ENCODE assay signal across 1 cellular context in the genomic region with DNA sequence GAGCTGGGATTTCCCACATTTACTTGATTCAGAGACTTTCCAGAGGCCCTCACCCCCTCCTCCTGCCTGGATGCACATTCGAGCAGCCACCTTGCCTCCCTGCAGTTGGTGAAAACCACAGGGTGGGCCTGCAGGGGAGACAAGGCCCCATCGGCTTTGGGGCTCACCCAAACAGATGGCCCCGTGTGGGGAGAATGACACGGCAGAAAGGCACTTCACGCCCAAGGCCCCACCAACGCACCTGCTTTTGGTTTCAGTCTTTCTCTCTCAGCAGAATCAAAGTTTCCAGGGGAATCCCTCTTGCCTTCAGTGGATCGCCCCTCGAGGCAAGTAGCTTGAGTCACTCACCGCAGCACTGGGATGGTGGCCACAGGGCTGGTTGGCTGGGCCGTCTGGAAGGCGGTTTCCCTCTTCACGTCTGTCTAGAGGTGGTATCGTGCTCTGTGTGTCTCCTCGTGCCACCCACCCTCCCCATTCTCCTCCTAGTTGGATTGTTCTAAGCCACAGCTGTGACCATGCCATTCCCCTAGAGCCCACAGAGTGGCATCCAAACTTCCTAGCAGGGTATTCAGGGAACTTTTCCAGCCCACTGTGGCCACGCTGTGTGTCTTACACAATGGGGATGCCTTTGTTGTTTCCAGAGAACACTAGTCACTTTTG.
TF ChIP-seq lines count a peak whose summit lies in the region.

No MANE protein-coding gene starts in this region.

TF ChIP-seq in HepG2, 621 proteins besides CTCF, POLR2A, EP300 and RAD21:
- TF ChIP-seq SP140L (CRISPR knock-in tag; IDR thresholded peaks at IDR 0.05; ENCODE audit: borderline replicate concordance) = no peak
- no peak for TF ChIP-seq MTF2 (CRISPR knock-in tag; IDR thresholded peaks at IDR 0.05; ENCODE audit: borderline replicate concordance)
- TF ChIP-seq ZNF17 (CRISPR knock-in tag; IDR thresholded peaks at IDR 0.05) = no peak
- TF ChIP-seq, protein P1, sequence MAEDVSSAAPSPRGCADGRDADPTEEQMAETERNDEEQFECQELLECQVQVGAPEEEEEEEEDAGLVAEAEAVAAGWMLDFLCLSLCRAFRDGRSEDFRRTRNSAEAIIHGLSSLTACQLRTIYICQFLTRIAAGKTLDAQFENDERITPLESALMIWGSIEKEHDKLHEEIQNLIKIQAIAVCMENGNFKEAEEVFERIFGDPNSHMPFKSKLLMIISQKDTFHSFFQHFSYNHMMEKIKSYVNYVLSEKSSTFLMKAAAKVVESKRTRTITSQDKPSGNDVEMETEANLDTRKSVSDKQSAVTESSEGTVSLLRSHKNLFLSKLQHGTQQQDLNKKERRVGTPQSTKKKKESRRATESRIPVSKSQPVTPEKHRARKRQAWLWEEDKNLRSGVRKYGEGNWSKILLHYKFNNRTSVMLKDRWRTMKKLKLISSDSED (CRISPR knock-in tag; IDR thresholded peaks at IDR 0.05) = no peak
- no peak for TF ChIP-seq ZNF263 (CRISPR knock-in tag; IDR thresholded peaks at IDR 0.05)
- no peak for TF ChIP-seq FOXO1 (CRISPR knock-in tag; IDR thresholded peaks at IDR 0.05)
- TF ChIP-seq, protein P2, sequence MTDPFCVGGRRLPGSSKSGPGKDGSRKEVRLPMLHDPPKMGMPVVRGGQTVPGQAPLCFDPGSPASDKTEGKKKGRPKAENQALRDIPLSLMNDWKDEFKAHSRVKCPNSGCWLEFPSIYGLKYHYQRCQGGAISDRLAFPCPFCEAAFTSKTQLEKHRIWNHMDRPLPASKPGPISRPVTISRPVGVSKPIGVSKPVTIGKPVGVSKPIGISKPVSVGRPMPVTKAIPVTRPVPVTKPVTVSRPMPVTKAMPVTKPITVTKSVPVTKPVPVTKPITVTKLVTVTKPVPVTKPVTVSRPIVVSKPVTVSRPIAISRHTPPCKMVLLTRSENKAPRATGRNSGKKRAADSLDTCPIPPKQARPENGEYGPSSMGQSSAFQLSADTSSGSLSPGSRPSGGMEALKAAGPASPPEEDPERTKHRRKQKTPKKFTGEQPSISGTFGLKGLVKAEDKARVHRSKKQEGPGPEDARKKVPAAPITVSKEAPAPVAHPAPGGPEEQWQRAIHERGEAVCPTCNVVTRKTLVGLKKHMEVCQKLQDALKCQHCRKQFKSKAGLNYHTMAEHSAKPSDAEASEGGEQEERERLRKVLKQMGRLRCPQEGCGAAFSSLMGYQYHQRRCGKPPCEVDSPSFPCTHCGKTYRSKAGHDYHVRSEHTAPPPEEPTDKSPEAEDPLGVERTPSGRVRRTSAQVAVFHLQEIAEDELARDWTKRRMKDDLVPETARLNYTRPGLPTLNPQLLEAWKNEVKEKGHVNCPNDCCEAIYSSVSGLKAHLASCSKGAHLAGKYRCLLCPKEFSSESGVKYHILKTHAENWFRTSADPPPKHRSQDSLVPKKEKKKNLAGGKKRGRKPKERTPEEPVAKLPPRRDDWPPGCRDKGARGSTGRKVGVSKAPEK (CRISPR knock-in tag; IDR thresholded peaks at IDR 0.05; ENCODE audit: borderline replicate concordance) = no peak
